8 cellular contexts compared by ENCODE assay signal in genomic region chr6:31581511-31582229, GRCh38. TPM values are rescaled to one million over a fixed set of nuclear protein-coding genes. Genes with fewer than 3 reads are reported as not detected.
DNase-seq lines count a peak whose midpoint lies in the region; ATAC-seq lines count a peak whose summit lies in the region.

No MANE protein-coding gene starts in this region.

- peak overlapping the region; percentile 72 for H3K4me3 ChIP-seq in right cardiac atrium (ENCODE audit: low read length)
- H3K4me3 ChIP-seq in skin epidermis: peak overlapping the region; percentile 53 to 84 (median 66)

- ATAC-seq in activated T-helper 17 cell treated with anti-CD3 and anti-CD28 coated beads, Interleukin-2, amount 50 U/mL, for 72 hours (replicated peaks): no peak
- ATAC-seq in right cardiac atrium (peak; percentile 13 to 20), GM18861 (IDR thresholded peaks at IDR 0.05; ENCODE audit: unreplicated experiment) (no peak), HG03196 (IDR thresholded peaks at IDR 0.05; ENCODE audit: unreplicated experiment) (no peak)

- WGBS in right cardiac atrium: 34% methylated on average over 15 of the region's 15 CpGs

- peak overlapping the region; percentile 77 for H3K27ac ChIP-seq in right cardiac atrium (ENCODE audit: low read length)
- H3K27ac ChIP-seq in skin epidermis: peak overlapping the region; percentile 57 to 98 (median 88)

- no peaks in the 10 kb centered on the region for H3K9me3 ChIP-seq in right cardiac atrium (ENCODE audit: control insufficient read depth, low read length)

- no peaks in the 10 kb centered on the region for H3K9me3 Mint-ChIP-seq in IgD-negative memory B cell
- no peaks in the 10 kb centered on the region for H3K9me3 Mint-ChIP-seq in activated T-helper 17 cell treated with anti-CD3 and anti-CD28 coated beads, Interleukin-2, amount 50 U/mL, for 72 hours

- H3K4me3 Mint-ChIP-seq in IgD-negative memory B cell: peak overlapping the region; percentile 93 to 100 (median 98)
- peak overlapping the region; percentile 100 for H3K4me3 Mint-ChIP-seq in activated T-helper 17 cell treated with anti-CD3 and anti-CD28 coated beads, Interleukin-2, amount 50 U/mL, for 72 hours

- peak overlapping the region; percentile 96 to 100 (median 99) for H3K27ac Mint-ChIP-seq in IgD-negative memory B cell
- H3K27ac Mint-ChIP-seq in activated T-helper 17 cell treated with anti-CD3 and anti-CD28 coated beads, Interleukin-2, amount 50 U/mL, for 72 hours: peak overlapping the region; percentile 99

- no peaks in the 10 kb centered on the region for H3K27me3 ChIP-seq in right cardiac atrium (ENCODE audit: control insufficient read depth, insufficient read depth)

- H3K4me1 Mint-ChIP-seq in IgD-negative memory B cell: peaks cover 47 to 57% (median 57%) of the 10 kb centered on the region in 3 donors
- H3K4me1 Mint-ChIP-seq in activated T-helper 17 cell treated with anti-CD3 and anti-CD28 coated beads, Interleukin-2, amount 50 U/mL, for 72 hours: peaks cover 29% of the 10 kb centered on the region

- H3K27me3 Mint-ChIP-seq in IgD-negative memory B cell: no peaks in the 10 kb centered on the region
- no peaks in the 10 kb centered on the region for H3K27me3 Mint-ChIP-seq in activated T-helper 17 cell treated with anti-CD3 and anti-CD28 coated beads, Interleukin-2, amount 50 U/mL, for 72 hours

- peaks cover 7% of the 10 kb centered on the region for H3K36me3 Mint-ChIP-seq in IgD-negative memory B cell
- peaks cover 64% of the 10 kb centered on the region for H3K36me3 Mint-ChIP-seq in activated T-helper 17 cell treated with anti-CD3 and anti-CD28 coated beads, Interleukin-2, amount 50 U/mL, for 72 hours (ENCODE audit: low read depth)

- intact Hi-C loops in right cardiac atrium (cut with DNase I): loop anchor here in 2 of 4 donors (5.0 kb wide), 1 partner anchor 34 kb away; the partner anchor contains the start of genes ATP6V1G2 (in 2 of the 2) and NFKBIL1 (in 2 of the 2)

- no peaks in the 10 kb centered on the region for H3K4me1 ChIP-seq in right cardiac atrium (ENCODE audit: control insufficient read depth, insufficient read depth, low read length)

- DNase-seq in right cardiac atrium: peak in 2 of 3 donors; percentile 22 to 67
- no peak for DNase-seq in NCI-H146 treated with DMSO at 0.1 percent for 48 hours (lab: John Stamatoyannopoulos, UW; ENCODE audit: unreplicated experiment)
- no peak for DNase-seq in HPDE6-E6E7 (ENCODE audit: extremely low spot score)

RNA-seq across cellular contexts. Expression of gene LTB, which starts 0.6 kb away (rescaled TPM):
- 2,767 TPM for polyA plus RNA-seq in IgD-negative memory B cell
- total RNA-seq in activated T-helper 17 cell treated with anti-CD3 and anti-CD28 coated beads, Interleukin-2, amount 50 U/mL, for 72 hours: 100 to 1,000 TPM; 269 to 395 TPM
- total RNA-seq in right cardiac atrium: 1 to 10 TPM in 1 of 4 donors, under 1 TPM in 2, not detected in 1; 0.59 to 1.5 (median 0.60) TPM
- polyA plus RNA-seq in right cardiac atrium: 0.61 TPM

RNA-seq across cellular contexts. Expression of gene LST1, which starts 4.4 kb away (rescaled TPM):
- polyA plus RNA-seq in IgD-negative memory B cell (20.5 TPM), right cardiac atrium (7.8 TPM)
- total RNA-seq in activated T-helper 17 cell treated with anti-CD3 and anti-CD28 coated beads, Interleukin-2, amount 50 U/mL, for 72 hours: 10 to 100 TPM in 1 of 2 donors, 1 to 10 TPM in 1; 8.1 to 28.7 TPM
- total RNA-seq in right cardiac atrium: 10 to 100 TPM; 10.2 to 16.6 (median 12.4) TPM

RNA-seq across cellular contexts. Expression of gene TNF, which starts 6.3 kb away (rescaled TPM):
- polyA plus RNA-seq in IgD-negative memory B cell (6.4 TPM), right cardiac atrium (0.23 TPM)
- 100 to 1,000 TPM in 1 of 2 donors, 10 to 100 TPM in 1; 69.5 to 199 TPM for total RNA-seq in activated T-helper 17 cell treated with anti-CD3 and anti-CD28 coated beads, Interleukin-2, amount 50 U/mL, for 72 hours
- under 1 TPM; 0.42 to 0.71 (median 0.53) TPM for total RNA-seq in right cardiac atrium

RNA-seq across cellular contexts. Expression of gene LTA, which starts 9.6 kb away (rescaled TPM):
- polyA plus RNA-seq in IgD-negative memory B cell (16.3 TPM), right cardiac atrium (0.07 TPM)
- total RNA-seq in activated T-helper 17 cell treated with anti-CD3 and anti-CD28 coated beads, Interleukin-2, amount 50 U/mL, for 72 hours: 100 to 1,000 TPM; 163 to 567 TPM
- total RNA-seq in right cardiac atrium: not detected

RNA-seq across cellular contexts. Expression of gene NCR3, which starts 11.1 kb away (rescaled TPM):
- 140 TPM for polyA plus RNA-seq in IgD-negative memory B cell
- total RNA-seq in activated T-helper 17 cell treated with anti-CD3 and anti-CD28 coated beads, Interleukin-2, amount 50 U/mL, for 72 hours: 10 to 100 TPM; 25.4 to 28.6 TPM
- total RNA-seq in right cardiac atrium: under 1 TPM in 2 of 4 donors, not detected in 2; 0.26 to 0.31 TPM
- 0.11 TPM for polyA plus RNA-seq in right cardiac atrium

Comparison
In these comparisons a context has a peak if more than half of its experiments do, and no peak if none do; other contexts are left out.
1. ATAC-seq: peak in right cardiac atrium (2 of 2); none in activated T-helper 17 cell treated with anti-CD3 and anti-CD28 coated beads, Interleukin-2, amount 50 U/mL, for 72 hours (single experiment), GM18861 (single experiment) and HG03196 (single experiment).
2. DNase-seq: peak in right cardiac atrium (2 of 3); none in NCI-H146 treated with DMSO at 0.1 percent for 48 hours (single experiment) and HPDE6-E6E7 (single experiment).
3. RNA of gene LTB, which starts 0.6 kb away (total RNA-seq): 269 to 395 TPM in activated T-helper 17 cell treated with anti-CD3 and anti-CD28 coated beads, Interleukin-2, amount 50 U/mL, for 72 hours; 0.59 to 1.5 TPM in right cardiac atrium; every median in the first group is over 100 times any median in the second.
4. RNA of gene TNF, which starts 6.3 kb away (total RNA-seq): 69.5 to 199 TPM in activated T-helper 17 cell treated with anti-CD3 and anti-CD28 coated beads, Interleukin-2, amount 50 U/mL, for 72 hours; 0.42 to 0.71 TPM in right cardiac atrium; every median in the first group is over 10 times any median in the second.